Comparison of ENCODE assay signal across 1 cellular context in genomic region chr12:110124184-110124995, GRCh38.
TF ChIP-seq lines count a peak whose summit lies in the region.

Gene IFT81 (plus strand): TSS chr12:110124357. CDS start chr12:110127381, 3,024 bp downstream.

TF ChIP-seq in HEK293, 187 proteins besides CTCF, POLR2A, EP300 and RAD21 (continued from another document and continues in another):
- TF ChIP-seq ZNF280D (tag by site-specific recombination; IDR thresholded peaks at IDR 0.05) (no peak), PRDM6 (tag by site-specific recombination; IDR thresholded peaks at IDR 0.05) (no peak), TSHZ1 (tag by site-specific recombination; IDR thresholded peaks at IDR 0.05; ENCODE audit: borderline replicate concordance) (no peak), YY2 (tag by site-specific recombination; IDR thresholded peaks at IDR 0.05) (no peak), KLF8 (tag by site-specific recombination; IDR thresholded peaks at IDR 0.05) (no peak), ZNF792 (tag by site-specific recombination; IDR thresholded peaks at IDR 0.05) (no peak), ZNF707 (tag by site-specific recombination; IDR thresholded peaks at IDR 0.05) (no peak), ZNF280C (tag by site-specific recombination; IDR thresholded peaks at IDR 0.05) (no peak), ZNF114 (tag by site-specific recombination; IDR thresholded peaks at IDR 0.05) (no peak), ZNF639 (tag by site-specific recombination; IDR thresholded peaks at IDR 0.05) (no peak), ZNF549 (tag by site-specific recombination; IDR thresholded peaks at IDR 0.05) (no peak), OVOL3 (tag by site-specific recombination; IDR thresholded peaks at IDR 0.05) (peak; percentile 57; the same call in 1 of the 2 replicates), ELK4 (IDR thresholded peaks at IDR 0.05; ENCODE audit: borderline replicate concordance, low read depth, low read length) (no peak), SCRT2 (tag by site-specific recombination; IDR thresholded peaks at IDR 0.05) (no peak), ZNF692 (tag by site-specific recombination; IDR thresholded peaks at IDR 0.05) (peak; percentile 75), SALL2 (tag by site-specific recombination; IDR thresholded peaks at IDR 0.05; ENCODE audit: borderline replicate concordance) (no peak), ZNF610 (tag by site-specific recombination; IDR thresholded peaks at IDR 0.05; ENCODE audit: borderline replicate concordance) (peak; percentile 82; the same call in 1 of the 2 replicates), ZNF776 (tag by site-specific recombination; IDR thresholded peaks at IDR 0.05; ENCODE audit: borderline replicate concordance) (no peak), SP3 (tag by site-specific recombination; IDR thresholded peaks at IDR 0.05) (peak; percentile 28), ZNF580 (tag by site-specific recombination; IDR thresholded peaks at IDR 0.05) (no peak), ZNF19 (tag by site-specific recombination; IDR thresholded peaks at IDR 0.05; ENCODE audit: low read depth) (no peak), ZNF223 (tag by site-specific recombination; IDR thresholded peaks at IDR 0.05) (no peak), ZBTB21 (tag by site-specific recombination; IDR thresholded peaks at IDR 0.05) (no peak), ZNF76 (tag by site-specific recombination; IDR thresholded peaks at IDR 0.05; ENCODE audit: borderline replicate concordance, low read depth) (peak; percentile 37; the same call in 1 of the 2 replicates), ZNF791 (tag by site-specific recombination; IDR thresholded peaks at IDR 0.05) (no peak), ZNF398 (tag by site-specific recombination; IDR thresholded peaks at IDR 0.05) (peak; percentile 41; the same call in 1 of the 2 replicates), ZNF645 (tag by site-specific recombination; IDR thresholded peaks at IDR 0.05) (no peak), ZNF677 (tag by site-specific recombination; IDR thresholded peaks at IDR 0.05) (no peak), KLF16 (tag by site-specific recombination; IDR thresholded peaks at IDR 0.05) (0 out of 2 replicates have a peak, but pooled peaks have one; percentile 30), ZBTB44 (tag by site-specific recombination; IDR thresholded peaks at IDR 0.05) (no peak), ZNF747 (tag by site-specific recombination; IDR thresholded peaks at IDR 0.05) (no peak), ZNF426 (tag by site-specific recombination; IDR thresholded peaks at IDR 0.05) (no peak), ZNF513 (tag by site-specific recombination; IDR thresholded peaks at IDR 0.05) (no peak)
